28 cellular contexts compared by ENCODE assay signal in the genomic region with DNA sequence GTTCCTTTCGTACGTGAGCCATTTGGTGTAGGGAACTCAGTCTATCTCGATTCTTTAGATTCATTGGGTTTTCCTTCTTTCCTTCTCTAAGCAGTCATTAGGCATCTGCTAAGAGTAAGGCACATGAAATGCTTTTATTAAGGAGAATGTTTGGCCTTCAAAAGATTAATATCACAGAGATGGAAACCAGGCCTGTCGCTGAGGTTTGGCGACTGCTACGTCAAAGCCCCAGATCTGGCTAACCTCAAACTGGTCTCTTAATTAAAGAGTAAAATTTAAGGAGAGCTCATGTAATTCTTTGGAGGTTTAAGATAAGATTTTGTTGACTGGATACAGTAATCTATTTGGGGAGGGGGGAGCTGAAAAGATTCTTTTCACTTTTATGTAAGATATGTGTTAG.
"Had no signal": no experiment of that assay in that cellular context is flagged by ENCODE, and none has a peak within 500 bp of the region (broad histone marks: within the 10 kb centered on the region; RNA-seq: fewer than 3 reads in every experiment).

No MANE protein-coding gene starts in this region.

- H3K9me3 Mint-ChIP-seq: activated CD8-positive, alpha-beta T cell treated with anti-CD3 and anti-CD28 coated beads for 36 hours had no signal

- H3K27me3 ChIP-seq: breast epithelium, foreskin keratinocyte, heart right ventricle, left lung, ovary, stomach, suprapubic skin, tibial artery had no signal

- ATAC-seq: activated CD8-positive, alpha-beta T cell treated with anti-CD3 and anti-CD28 coated beads for 36 hours; foreskin keratinocyte; heart right ventricle; left lung; lower lobe of right lung; mucosa of descending colon; stimulated activated naive B cell treated with anti-CD40 and anti-IgM and Interleukin-4, amounts not matched to agents 10 μg/mL and 1 μg/mL and 100 μg/mL, for 72 hours; T-helper 17 cell had no signal

- DNase-seq: activated CD4-positive, alpha-beta T cell treated with anti-CD3 and anti-CD28 coated beads, Interleukin-2, amount 10 ng/mL, durations not matched to agents 24 days and 14 days; activated CD4-positive, CD25-positive, alpha-beta regulatory T cell treated with anti-CD3 and anti-CD28 coated beads, Interleukin-2, amount 50 U/mL, for 72 hours; activated CD8-positive, alpha-beta T cell treated with anti-CD3 and anti-CD28 coated beads for 36 hours; activated effector memory CD4-positive, alpha-beta T cell treated with anti-CD3 and anti-CD28 coated beads, Interleukin-2, amount 50 U/mL, for 16 hours; activated naive CD4-positive, alpha-beta T cell treated with anti-CD3 and anti-CD28 coated beads, Interleukin-2, amount 10 ng/mL, durations not matched to agents 7 days and 5 days; activated naive CD8-positive, alpha-beta T cell treated with anti-CD3 and anti-CD28 coated beads, Interleukin-2, amount 10 ng/mL, durations not matched to agents 7 days and 5 days; amniotic stem cell; central memory CD4-positive, alpha-beta T cell; foreskin keratinocyte; heart right ventricle; left lung; lower lobe of right lung; mesendoderm; mucosa of descending colon; nephron progenitor cell; ovary; stimulated activated CD4-positive, alpha-beta T cell treated with anti-CD3 and anti-CD28 coated beads, Interleukin-15, amount 100 ng/mL, for 24 hours; stimulated activated CD4-positive, alpha-beta T cell treated with anti-CD3 and anti-CD28 coated beads, Interleukin-2, amount 100 ng/mL, for 24 hours; stimulated activated naive B cell treated with anti-CD40 and anti-IgM and Interleukin-4, amounts not matched to agents 10 μg/mL and 1 μg/mL and 100 μg/mL, for 72 hours; stomach; SW 1271; T-helper 17 cell; T1000; tibial artery had no signal

- H3K27ac ChIP-seq: breast epithelium, foreskin keratinocyte, heart right ventricle, left lung, lower lobe of right lung, neutrophil, ovary, prostate gland, suprapubic skin, tibial artery had no signal

- H3K36me3 ChIP-seq: breast epithelium, heart right ventricle, left lung, lower lobe of right lung, neutrophil, ovary, prostate gland, stomach, suprapubic skin, tibial artery had no signal

- H3K27me3 Mint-ChIP-seq: activated CD8-positive, alpha-beta T cell treated with anti-CD3 and anti-CD28 coated beads for 36 hours; activated naive CD4-positive, alpha-beta T cell treated with anti-CD3 and anti-CD28 coated beads, Interleukin-2, amount 10 ng/mL, durations not matched to agents 7 days and 5 days; T-helper 17 cell had no signal

- H3K4me3 ChIP-seq: breast epithelium, heart right ventricle, left lung, lower lobe of right lung, mucosa of descending colon, ovary, prostate gland, stomach, suprapubic skin, tibial artery had no signal

- H3K9me3 ChIP-seq: breast epithelium, heart right ventricle, left lung, lower lobe of right lung, mucosa of descending colon, neutrophil, ovary, prostate gland, stomach, suprapubic skin, tibial artery had no signal

- H3K27ac Mint-ChIP-seq: activated CD4-positive, alpha-beta T cell treated with anti-CD3 and anti-CD28 coated beads, Interleukin-2, amount 10 ng/mL, durations not matched to agents 24 days and 14 days; activated CD8-positive, alpha-beta T cell treated with anti-CD3 and anti-CD28 coated beads for 36 hours; activated naive CD4-positive, alpha-beta T cell treated with anti-CD3 and anti-CD28 coated beads, Interleukin-2, amount 10 ng/mL, durations not matched to agents 7 days and 5 days; activated naive CD8-positive, alpha-beta T cell treated with anti-CD3 and anti-CD28 coated beads, Interleukin-2, amount 10 ng/mL, durations not matched to agents 7 days and 5 days; nephron progenitor cell; stimulated activated naive B cell treated with anti-CD40 and anti-IgM and Interleukin-4, amounts not matched to agents 10 μg/mL and 1 μg/mL and 100 μg/mL, for 72 hours; T-helper 17 cell had no signal

- H3K4me1 Mint-ChIP-seq: activated CD4-positive, alpha-beta T cell treated with anti-CD3 and anti-CD28 coated beads, Interleukin-2, amount 10 ng/mL, durations not matched to agents 24 days and 14 days; activated naive CD4-positive, alpha-beta T cell treated with anti-CD3 and anti-CD28 coated beads, Interleukin-2, amount 10 ng/mL, durations not matched to agents 7 days and 5 days; activated naive CD8-positive, alpha-beta T cell treated with anti-CD3 and anti-CD28 coated beads, Interleukin-2, amount 10 ng/mL, durations not matched to agents 7 days and 5 days; stimulated activated naive B cell treated with anti-CD40 and anti-IgM and Interleukin-4, amounts not matched to agents 10 μg/mL and 1 μg/mL and 100 μg/mL, for 72 hours; T-helper 17 cell had no signal

- H3K36me3 Mint-ChIP-seq: activated naive CD4-positive, alpha-beta T cell treated with anti-CD3 and anti-CD28 coated beads, Interleukin-2, amount 10 ng/mL, durations not matched to agents 7 days and 5 days; stimulated activated naive B cell treated with anti-CD40 and anti-IgM and Interleukin-4, amounts not matched to agents 10 μg/mL and 1 μg/mL and 100 μg/mL, for 72 hours had no signal

- H3K4me3 Mint-ChIP-seq: activated CD4-positive, alpha-beta T cell treated with anti-CD3 and anti-CD28 coated beads, Interleukin-2, amount 10 ng/mL, durations not matched to agents 24 days and 14 days; activated CD8-positive, alpha-beta T cell treated with anti-CD3 and anti-CD28 coated beads for 36 hours; activated naive CD4-positive, alpha-beta T cell treated with anti-CD3 and anti-CD28 coated beads, Interleukin-2, amount 10 ng/mL, durations not matched to agents 7 days and 5 days; activated naive CD8-positive, alpha-beta T cell treated with anti-CD3 and anti-CD28 coated beads, Interleukin-2, amount 10 ng/mL, durations not matched to agents 7 days and 5 days; nephron progenitor cell; stimulated activated naive B cell treated with anti-CD40 and anti-IgM and Interleukin-4, amounts not matched to agents 10 μg/mL and 1 μg/mL and 100 μg/mL, for 72 hours; T-helper 17 cell had no signal

- H3K4me1 ChIP-seq: breast epithelium, prostate gland, suprapubic skin had no signal
